Comparison of ENCODE assay signal across 8 cellular contexts in the genomic region with DNA sequence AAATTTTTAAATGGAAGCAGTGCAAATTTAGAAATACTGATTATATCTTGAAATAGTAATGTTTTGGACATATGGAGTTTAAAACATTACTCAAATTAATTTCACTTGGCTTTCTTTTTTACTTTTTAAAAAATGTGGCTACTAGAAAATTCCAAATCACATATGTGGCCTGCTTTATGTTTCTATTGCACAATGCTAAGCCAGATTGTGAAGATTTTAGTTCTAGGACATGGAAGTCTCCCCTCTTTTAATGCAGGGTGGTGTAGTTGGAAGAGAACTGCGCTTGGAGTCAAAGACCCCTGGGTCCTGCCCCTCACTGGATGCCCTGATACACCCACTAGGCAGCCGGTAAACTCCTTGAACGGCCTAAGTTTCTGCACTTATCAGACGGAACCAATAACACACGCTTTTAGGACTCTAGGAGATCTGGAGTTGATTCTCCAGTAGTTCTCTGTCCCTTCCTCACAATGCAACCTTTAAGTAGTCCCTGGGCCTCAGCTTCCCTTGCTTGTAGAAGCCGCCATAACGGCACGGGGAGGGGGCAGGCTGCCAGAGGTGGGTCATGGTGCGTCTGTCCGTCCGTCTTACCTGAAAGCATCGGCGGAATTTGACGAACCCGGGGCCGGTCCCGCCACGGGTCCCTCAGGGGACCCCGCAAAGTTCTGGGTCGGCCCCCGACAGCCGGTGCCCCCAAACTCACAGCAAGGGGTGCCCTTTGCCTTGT. TPM values are rescaled to one million over a fixed set of nuclear protein-coding genes. Genes with fewer than 3 reads are reported as not detected.
A peak's percentile ranks its signal among the peaks of the same experiment; 100 is the strongest.
DNase-seq lines count a peak whose midpoint lies in the region; ATAC-seq and TF ChIP-seq lines count a peak whose summit lies in the region.

No MANE protein-coding gene starts in this region.

- H3K4me1 Mint-ChIP-seq in brain = peaks cover 36% of the 10 kb centered on the region

- peak overlapping the region; percentile 99 to 100 (median 100) for H3K27ac Mint-ChIP-seq in brain

- H3K36me3 ChIP-seq in kidney epithelial cell (ENCODE audit: control insufficient read depth, insufficient read depth, low read length) = no peaks in the 10 kb centered on the region
- H3K36me3 ChIP-seq in subcutaneous abdominal adipose tissue (ENCODE audit: control insufficient read depth in 5 of 5, insufficient read depth in 5 of 5, low read length in 5 of 5) = no peaks in the 10 kb centered on the region

- peak overlapping the region; percentile 72 for H3K27ac ChIP-seq in subcutaneous abdominal adipose tissue (ENCODE audit: low read depth, low read length)

- H3K9me3 Mint-ChIP-seq in brain = peaks cover 0 to 12% (median 0%) of the 10 kb centered on the region in 5 experiments

- H3K4me3 ChIP-seq in kidney epithelial cell (ENCODE audit: low read depth, low read length) (peak overlapping the region; percentile 69), subcutaneous abdominal adipose tissue (ENCODE audit: low read depth in 1 of 5, low read length in 5 of 5) (peak overlapping the region; percentile 68 to 97 (median 93))

- H3K27me3 ChIP-seq in kidney epithelial cell (ENCODE audit: control insufficient read depth, insufficient read depth, low read length) (no peaks in the 10 kb centered on the region), subcutaneous abdominal adipose tissue (ENCODE audit: control insufficient read depth in 5 of 5, insufficient read depth in 4 of 5, low read length in 5 of 5) (no peaks in the 10 kb centered on the region)

- no peak for ATAC-seq in HG02884 (IDR thresholded peaks at IDR 0.05; ENCODE audit: unreplicated experiment)
- ATAC-seq in HG03095 (IDR thresholded peaks at IDR 0.05; ENCODE audit: unreplicated experiment) = no peak

- peaks cover 0 to 22% (median 19%) of the 10 kb centered on the region in 5 donors for H3K4me1 ChIP-seq in subcutaneous abdominal adipose tissue (ENCODE audit: control insufficient read depth in 5 of 5, insufficient read depth in 5 of 5, low read length in 5 of 5)

- H3K9ac ChIP-seq in subcutaneous abdominal adipose tissue (ENCODE audit: low read length in 5 of 5) = peak overlapping the region in 4 of 5 donors; percentile 95 to 99 (median 98)

- H3K27me3 Mint-ChIP-seq in brain = peaks cover 11% of the 10 kb centered on the region

- peak overlapping the region; percentile 91 to 98 (median 96) for H3K4me3 Mint-ChIP-seq in brain

- no peak for TF ChIP-seq CTCF in brain (conservative IDR thresholded peaks at IDR 0.05)
- TF ChIP-seq CTCF in kidney epithelial cell (IDR thresholded peaks at IDR 0.05; ENCODE audit: insufficient read depth, low read length, poor library complexity, severe bottlenecking) = no peak

- H3K9me3 ChIP-seq in subcutaneous abdominal adipose tissue (ENCODE audit: control insufficient read depth in 5 of 5, low read length in 5 of 5) = no peaks in the 10 kb centered on the region

- peaks cover 10% of the 10 kb centered on the region for H3K36me3 Mint-ChIP-seq in brain

- peak; percentile 41 for DNase-seq in DMS 273 (lab: John Stamatoyannopoulos, UW; ENCODE audit: unreplicated experiment)
- DNase-seq in DMS 273 treated with DMSO at 0.1 percent for 48 hours (lab: John Stamatoyannopoulos, UW) = no peak
- DNase-seq in NCI-H146 (lab: John Stamatoyannopoulos, UW) = peak; percentile 36
- DNase-seq in kidney epithelial cell (ENCODE audit: low read depth) = no peak

RNA-seq across cellular contexts. Expression of gene FAM227A, which starts 0.5 kb away (rescaled TPM):
- 2.1 TPM for polyA plus RNA-seq in brain (ENCODE audit: insufficient read depth, low read depth, low replicate concordance)
- total RNA-seq in kidney epithelial cell = 2.3 and 5.8 TPM in 2 replicates

RNA-seq across cellular contexts. Expression of gene CBY1, which starts 0.7 kb away (rescaled TPM):
- 57.4 TPM for polyA plus RNA-seq in brain (ENCODE audit: insufficient read depth, low read depth, low replicate concordance)
- total RNA-seq in kidney epithelial cell = 23.7 and 25.0 TPM in 2 replicates

RNA-seq across cellular contexts. Expression of gene TOMM22, which starts 26.1 kb away (rescaled TPM):
- polyA plus RNA-seq in brain (ENCODE audit: insufficient read depth, low read depth, low replicate concordance) = 72.7 TPM
- total RNA-seq in kidney epithelial cell = 56.4 and 76.7 TPM in 2 replicates

RNA-seq across cellular contexts. Expression of gene JOSD1, which starts 45.0 kb away (rescaled TPM):
- 45.7 TPM for polyA plus RNA-seq in brain (ENCODE audit: insufficient read depth, low read depth, low replicate concordance)
- 97.3 and 110 TPM in 2 replicates for total RNA-seq in kidney epithelial cell

RNA-seq across cellular contexts. Expression of gene GTPBP1, which starts 50.0 kb away (rescaled TPM):
- 80.4 TPM for polyA plus RNA-seq in brain (ENCODE audit: insufficient read depth, low read depth, low replicate concordance)
- total RNA-seq in kidney epithelial cell = 33.0 and 35.4 TPM in 2 replicates

Comparison
In these comparisons a context has a peak if more than half of its experiments do, and no peak if none do; other contexts are left out.
1. DNase-seq: peak in DMS 273 (single experiment) and NCI-H146 (single experiment); none in DMS 273 treated with DMSO at 0.1 percent for 48 hours (single experiment) and kidney epithelial cell (single experiment).